In genomic region chr10:51876528-51876927, GRCh38 we compare ENCODE assay signal across 17 cellular contexts.
DNase-seq lines count a peak whose midpoint lies in the region; ATAC-seq, FAIRE-seq and TF ChIP-seq lines count a peak whose summit lies in the region.
"Had no signal": no experiment of that assay in that cellular context is flagged by ENCODE, and none has a peak within 500 bp of the region (broad histone marks: within the 10 kb centered on the region; RNA-seq: fewer than 3 reads in every experiment).

No MANE protein-coding gene starts in this region.

- FAIRE-seq in keratinocyte (lab: Jason Lieb, UNC), result no peak
- no peak for FAIRE-seq in H54 (lab: Jason Lieb, UNC)

- H3K79me2 ChIP-seq in keratinocyte (ENCODE audit: control insufficient read depth, insufficient read depth, low read length), result no peaks in the 10 kb centered on the region

- 43 to 60% (median 53%) methylated on average over 4 of the region's 4 CpGs for WGBS in heart left ventricle, 4 donors
- WGBS in adrenal gland, 4 donors, result 64 to 71% (median 65%) methylated on average over 4 of the region's 4 CpGs
- 24% methylated on average over 4 of the region's 4 CpGs for WGBS in prostate gland

- H3K4me2 ChIP-seq in keratinocyte (ENCODE audit: control insufficient read depth, extremely low read depth, insufficient read depth, low read depth, low read length), result no peak overlapping the region
- H3K4me2 ChIP-seq: BLaER1 treated with 17β-estradiol and CSF1 and Interleukin-3, amounts not matched to agents 10 nM and 100 nM had no signal

- H3K9me1 ChIP-seq in keratinocyte (ENCODE audit: control insufficient read depth, extremely low read depth, insufficient read depth, low read length), result no peaks in the 10 kb centered on the region

- H3K4me1 ChIP-seq in heart left ventricle, result peaks cover 0 to 42% (median 18%) of the 10 kb centered on the region in 12 donors
- H3K4me1 ChIP-seq in keratinocyte (ENCODE audit: control insufficient read depth, extremely low read depth, insufficient read depth, low read length), result peaks cover 6% of the 10 kb centered on the region
- H3K4me1 ChIP-seq in adrenal gland (replicated peaks in 1 of 2), result peaks cover 4 to 17% of the 10 kb centered on the region in 2 donors
- no peaks in the 10 kb centered on the region for H3K4me1 ChIP-seq in prostate gland (replicated peaks)

- no peaks in the 10 kb centered on the region for H4K20me1 ChIP-seq in keratinocyte (ENCODE audit: control insufficient read depth, extremely low read depth, insufficient read depth, low read length)
- H4K20me1 ChIP-seq: BLaER1 treated with 17β-estradiol and CSF1 and Interleukin-3, amounts not matched to agents 10 nM and 100 nM had no signal

- H3K27me3 ChIP-seq in heart left ventricle (no peaks in the 10 kb centered on the region), keratinocyte (ENCODE audit: control insufficient read depth, extremely low read depth, insufficient read depth, low read length) (no peaks in the 10 kb centered on the region), adrenal gland (no peaks in the 10 kb centered on the region), prostate gland (replicated peaks; ENCODE audit: insufficient read depth) (no peaks in the 10 kb centered on the region)
- H3K27me3 ChIP-seq: BLaER1 treated with 17β-estradiol and CSF1 and Interleukin-3, amounts not matched to agents 10 nM and 100 nM; esophagus squamous epithelium had no signal

- dilution Hi-C loops in keratinocyte (cut with MboI; ENCODE audit: extremely low pct_ligation_motif_present, low sequenced_read_pairs), result no loop called here

- no peak for TF ChIP-seq POLR2A in heart left ventricle (IDR thresholded peaks at IDR 0.05)
- TF ChIP-seq POLR2A in adrenal gland (IDR thresholded peaks at IDR 0.05), result no peak
- no peak for TF ChIP-seq POLR2A in prostate gland (IDR thresholded peaks at IDR 0.05)
- TF ChIP-seq POLR2A in H54 (IDR thresholded peaks at IDR 0.05; ENCODE audit: low read depth, low read length), result no peak

- no peaks in the 10 kb centered on the region for H3K36me3 ChIP-seq in heart left ventricle
- H3K36me3 ChIP-seq in keratinocyte (ENCODE audit: control insufficient read depth in 2 of 2, extremely low read depth in 1 of 2, insufficient read depth in 2 of 2, low read length in 2 of 2), result no peaks in the 10 kb centered on the region
- no peaks in the 10 kb centered on the region for H3K36me3 ChIP-seq in adrenal gland (replicated peaks in 1 of 2)
- no peaks in the 10 kb centered on the region for H3K36me3 ChIP-seq in prostate gland
- H3K36me3 ChIP-seq: BLaER1 treated with 17β-estradiol and CSF1 and Interleukin-3, amounts not matched to agents 10 nM and 100 nM; esophagus squamous epithelium had no signal

- peaks cover 0 to 10% (median 2%) of the 10 kb centered on the region in 12 donors for H3K9me3 ChIP-seq in heart left ventricle
- H3K9me3 ChIP-seq in keratinocyte (ENCODE audit: control insufficient read depth, low read depth, low read length), result no peaks in the 10 kb centered on the region
- no peaks in the 10 kb centered on the region for H3K9me3 ChIP-seq in adrenal gland (replicated peaks in 1 of 3)
- H3K9me3 ChIP-seq in prostate gland, result no peaks in the 10 kb centered on the region
- H3K9me3 ChIP-seq: esophagus squamous epithelium had no signal

- H3K27ac ChIP-seq in heart left ventricle (peak overlapping the region in 6 of 12 donors; percentile 16 to 42 (median 30)), keratinocyte (ENCODE audit: control insufficient read depth, insufficient read depth, low read length) (no peak overlapping the region), adrenal gland (no peak overlapping the region), prostate gland (no peak overlapping the region)
- H3K27ac ChIP-seq: BLaER1 treated with 17β-estradiol and CSF1 and Interleukin-3, amounts not matched to agents 10 nM and 100 nM; esophagus squamous epithelium; RWPE1 had no signal

- no peak overlapping the region for H3K4me3 ChIP-seq in heart left ventricle
- H3K4me3 ChIP-seq in keratinocyte (ENCODE audit: control insufficient read depth in 2 of 3, extremely low read depth in 1 of 3, insufficient read depth in 2 of 3, low read depth in 1 of 3, low read length in 3 of 3), result no peak overlapping the region
- H3K4me3 ChIP-seq in adrenal gland, result no peak overlapping the region
- H3K4me3 ChIP-seq in prostate gland, result no peak overlapping the region
- H3K4me3 ChIP-seq: BLaER1 treated with 17β-estradiol and CSF1 and Interleukin-3, amounts not matched to agents 10 nM and 100 nM; esophagus squamous epithelium had no signal

- peak overlapping the region; percentile 57 for H2AFZ ChIP-seq in keratinocyte (ENCODE audit: control insufficient read depth, low read length)

- TF ChIP-seq CTCF in heart left ventricle (IDR thresholded peaks at IDR 0.05) (no peak), keratinocyte (optimal IDR thresholded peaks at IDR 0.05 in 1 of 3, IDR thresholded peaks at IDR 0.05 in 1 of 3, conservative IDR thresholded peaks at IDR 0.05 in 1 of 3; ENCODE audit: extremely low read depth in 1 of 3, insufficient read depth in 2 of 3, low read length in 3 of 3) (no peak), adrenal gland (IDR thresholded peaks at IDR 0.05) (no peak), prostate gland (IDR thresholded peaks at IDR 0.05) (no peak)

- intact Hi-C loops in heart left ventricle (cut with DNase I) (no loop called here), cardiac septum (cut with DNase I) (no loop called here), adrenal gland (cut with DNase I) (no loop called here), prostate gland (cut with DNase I) (no loop called here)

- peak in 1 of 5 donors; percentile 41 for DNase-seq in heart left ventricle
- DNase-seq in cardiac septum (ENCODE audit: low spot score), result no peak
- DNase-seq in SHP77 (lab: John Stamatoyannopoulos, UW), result peak; percentile 19 to 24
- no peak for DNase-seq in keratinocyte (ENCODE audit: low read depth, low spot score)
- DNase-seq in adrenal gland, result no peak
- DNase-seq in NCI-H524 treated with DMSO at 0.1 percent for 48 hours (lab: John Stamatoyannopoulos, UW), result no peak
- DNase-seq in prostate gland (ENCODE audit: low spot score), result no peak
- DNase-seq in H54 (ENCODE audit: insufficient read length, low spot score), result no peak
- DNase-seq: activated CD4-positive, alpha-beta T cell treated with anti-CD3 and anti-CD28 coated beads, Interleukin-2, amount 50 U/mL, for 4 hours; activated CD8-positive, alpha-beta memory T cell treated with anti-CD3 and anti-CD28 coated beads, Interleukin-2, amount 50 U/mL, for 4 hours; esophagus squamous epithelium; kidney glomerular epithelial cell; NCI-H1417 treated with DMSO at 0.1 percent for 48 hours; NCI-H2227 treated with DMSO at 0.1 percent for 48 hours had no signal

- no peak overlapping the region for H3K9ac ChIP-seq in keratinocyte (ENCODE audit: control insufficient read depth, extremely low read depth, insufficient read depth, low read length)
- H3K9ac ChIP-seq: BLaER1 treated with 17β-estradiol and CSF1 and Interleukin-3, amounts not matched to agents 10 nM and 100 nM had no signal

- peak in 3 of 4 donors; percentile 5 to 47 (median 12) for ATAC-seq in heart left ventricle
- ATAC-seq: HCT116 had no signal

Comparison
In these comparisons a context has a peak if more than half of its experiments do, and no peak if none do; other contexts are left out.
1. DNase-seq: peak in SHP77 (2 of 2); none in cardiac septum (single experiment), keratinocyte (single experiment), adrenal gland (0 of 7), NCI-H524 treated with DMSO at 0.1 percent for 48 hours (single experiment), prostate gland (single experiment) and H54 (single experiment).